8 cellular contexts compared by ENCODE assay signal in the genomic region with DNA sequence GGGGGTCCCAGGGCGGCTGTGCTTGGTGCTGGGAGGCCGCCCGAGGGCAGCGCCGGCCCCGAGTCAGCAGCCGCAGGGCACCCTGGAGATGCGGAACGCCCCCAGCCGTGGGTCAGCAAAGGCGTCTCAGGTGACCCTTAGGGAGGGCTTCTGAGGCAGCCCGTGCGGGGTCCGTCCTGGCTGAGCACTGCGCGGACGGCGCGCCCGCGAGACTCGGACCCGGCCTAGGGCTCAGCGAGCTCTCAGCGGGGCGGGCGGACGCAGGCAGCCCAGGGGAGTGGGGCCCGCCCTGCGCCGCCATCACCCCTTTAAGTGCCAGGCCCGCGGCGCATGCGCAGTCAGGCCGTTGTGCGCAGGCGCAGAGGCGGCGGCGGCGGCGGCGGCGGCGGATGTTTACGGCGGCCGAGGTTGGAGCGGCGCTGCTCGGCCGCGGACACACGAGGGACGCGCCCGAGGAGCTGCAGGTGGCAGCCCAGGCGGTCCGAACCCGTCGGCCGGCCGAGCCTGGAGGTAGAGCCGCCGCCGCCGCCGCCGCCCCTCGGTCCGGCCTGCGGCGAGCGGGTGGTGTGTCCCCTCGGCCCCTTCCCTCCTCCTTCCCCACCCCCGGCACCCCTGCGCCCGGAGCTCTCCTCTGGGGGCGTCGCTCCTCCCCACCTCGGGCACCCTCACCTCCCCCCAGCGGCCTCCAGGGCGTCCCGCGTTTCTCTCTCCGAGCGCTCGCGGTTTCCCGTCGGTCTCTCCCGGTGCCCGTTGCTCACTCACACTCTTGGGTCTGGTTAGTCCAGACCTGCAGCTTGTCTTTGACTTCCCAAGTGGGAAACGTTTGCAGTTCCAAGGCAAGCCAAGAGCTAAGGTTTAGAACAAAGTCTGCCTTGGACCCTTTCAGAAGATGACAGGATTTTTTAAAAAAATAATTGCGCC.
DNase-seq lines count a peak whose midpoint lies in the region; ATAC-seq lines count a peak whose summit lies in the region.

TSS of gene PCMTD2 (plus strand) at position 388 of the 921 bp plus-strand sequence. CDS start 4,218 bp downstream, outside the sequence.

- peak; percentile 68 for ATAC-seq in GM18873 (IDR thresholded peaks at IDR 0.05; ENCODE audit: low FRiP score, unreplicated experiment)
- ATAC-seq in HG03135 (IDR thresholded peaks at IDR 0.05; ENCODE audit: unreplicated experiment): peak; percentile 70

- in situ Hi-C loops in ACHN (cut with HindIII; ENCODE audit: low pct_ligation_motif_present, low pct_unique_long_range_greater_than_20kb, low sequenced_read_pairs): no loop called here

- DNase-seq in ACHN (peak; percentile 81), NCI-H2227 treated with DMSO at 0.1 percent for 48 hours (lab: John Stamatoyannopoulos, UW) (peak; percentile 83), islet precursor cell (peak; percentile 88)
- peak; percentile 66 for DNase-seq in activated CD4-positive, CD25-positive, alpha-beta regulatory T cell treated with anti-CD3 and anti-CD28 coated beads, Interleukin-2, amount 50 U/mL, for 16 hours (ENCODE audit: low read depth, low spot score)
- DNase-seq in central memory CD4-positive, alpha-beta T cell: peak; percentile 83
- peak; percentile 68 to 79 (median 74) for DNase-seq in stimulated activated CD4-positive, alpha-beta T cell treated with anti-CD3 and anti-CD28 coated beads, Interleukin-12 subunit alpha, Interleukin-12 subunit beta, amount 100 ng/mL, for 48 hours (ENCODE audit: low read depth in 2 of 3, low spot score in 1 of 3)

Comparison
In these comparisons a context has a peak if more than half of its experiments do, and no peak if none do; other contexts are left out.
1. Peak in every context shown above with its lines: DNase-seq and ATAC-seq.